ENCODE assay signal across 18 cellular contexts in the genomic region with DNA sequence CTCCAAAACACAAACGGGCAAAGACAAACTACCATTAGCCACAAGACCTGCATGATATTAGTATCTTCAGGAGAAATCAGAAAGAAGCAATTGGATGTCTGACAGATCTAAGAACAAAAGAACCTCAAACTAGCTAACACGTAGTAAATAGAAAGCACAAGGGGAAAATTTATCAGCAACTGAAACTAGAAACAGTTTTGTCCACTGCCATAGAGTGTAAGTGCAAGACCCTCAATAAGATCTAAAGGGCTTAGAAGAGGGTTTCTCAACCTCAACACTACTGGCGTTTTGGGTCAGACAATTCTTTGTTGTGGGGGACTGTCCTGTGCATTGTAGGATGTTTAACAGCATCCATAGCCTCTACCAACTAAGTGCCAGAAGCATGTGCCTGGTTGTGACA. TPM values are rescaled to one million over a fixed set of nuclear protein-coding genes. Genes with fewer than 3 reads are reported as not detected.
DNase-seq lines count a peak whose midpoint lies in the region; ATAC-seq and TF ChIP-seq lines count a peak whose summit lies in the region.
"Had no signal": no experiment of that assay in that cellular context is flagged by ENCODE, and none has a peak within 500 bp of the region (broad histone marks: within the 10 kb centered on the region; RNA-seq: fewer than 3 reads in every experiment).

No MANE protein-coding gene starts in this region.

- no peak overlapping the region for H3K4me3 Mint-ChIP-seq in CD4-positive, CD25-positive, alpha-beta regulatory T cell
- H3K4me3 Mint-ChIP-seq in CD4-positive, alpha-beta T cell, result no peak overlapping the region
- H3K4me3 Mint-ChIP-seq in endodermal cell, result no peak overlapping the region
- H3K4me3 Mint-ChIP-seq: CD14-positive monocyte, H9 had no signal

- BruUV-seq in OCI-LY7 (replicated peaks; lab: Mats Ljungman, UMichigan) (TSS peak; percentile 37), PC-3 (replicated peaks; lab: Mats Ljungman, UMichigan) (no TSS peak)

- H3K79me2 ChIP-seq in OCI-LY7 (ENCODE audit: insufficient read depth, low read depth, low read length) (no peaks in the 10 kb centered on the region), PC-3 (ENCODE audit: low read length) (no peaks in the 10 kb centered on the region)

- H3K27me3 ChIP-seq in CD4-positive, CD25-positive, alpha-beta regulatory T cell (ENCODE audit: control insufficient read depth, insufficient read depth, low read length), result no peaks in the 10 kb centered on the region
- H3K27me3 ChIP-seq in CD4-positive, alpha-beta T cell (ENCODE audit: control insufficient read depth, insufficient read depth, low read length), result no peaks in the 10 kb centered on the region
- H3K27me3 ChIP-seq in endodermal cell (ENCODE audit: control insufficient read depth, insufficient read depth, low read length, poor library complexity, severe bottlenecking), result no peaks in the 10 kb centered on the region
- no peaks in the 10 kb centered on the region for H3K27me3 ChIP-seq in PC-3 (ENCODE audit: low read length)
- H3K27me3 ChIP-seq: Peyer's patch, SJSA1 had no signal

- H2AFZ ChIP-seq in OCI-LY7 (ENCODE audit: low read length), result no peak overlapping the region
- no peak overlapping the region for H2AFZ ChIP-seq in PC-3 (ENCODE audit: low read length)

- no peak overlapping the region for H3K27ac ChIP-seq in CD4-positive, CD25-positive, alpha-beta regulatory T cell (ENCODE audit: insufficient read depth, low read length, poor library complexity, severe bottlenecking)
- no peak overlapping the region for H3K27ac ChIP-seq in CD4-positive, alpha-beta T cell (ENCODE audit: low read depth, low read length)
- H3K27ac ChIP-seq in OCI-LY7 (ENCODE audit: low read depth, low read length, poor library complexity, severe bottlenecking) (no peak overlapping the region), endodermal cell (ENCODE audit: low read depth, low read length) (no peak overlapping the region), PC-3 (ENCODE audit: low read length) (no peak overlapping the region)
- H3K27ac ChIP-seq: HL-60, Peyer's patch, SJSA1 had no signal

- H3K9me2 ChIP-seq in OCI-LY7 (ENCODE audit: insufficient read depth, low read length) (no peaks in the 10 kb centered on the region), PC-3 (replicated peaks; ENCODE audit: low read length) (no peaks in the 10 kb centered on the region)

- CTCF ChIA-PET in CD4-positive, alpha-beta T cell (lab: Charles Lee), result no interaction called here
- CTCF ChIA-PET in OCI-LY7 (lab: Charles Lee; ENCODE audit: unreplicated experiment) (no interaction called here), PC-3 (lab: Charles Lee) (no interaction called here)

- WGBS in endodermal cell (ENCODE audit: insufficient coverage in 1 of 2, insufficient read length in 1 of 2), 2 experiments, result 93 to 98% methylated on average over 3 of the region's 3 CpGs

- peaks cover 8% of the 10 kb centered on the region for H3K4me1 ChIP-seq in CD4-positive, CD25-positive, alpha-beta regulatory T cell (ENCODE audit: control insufficient read depth, insufficient read depth, low read length, poor library complexity, severe bottlenecking)
- no peaks in the 10 kb centered on the region for H3K4me1 ChIP-seq in OCI-LY7 (ENCODE audit: insufficient read depth, low read length, poor library complexity, severe bottlenecking)
- H3K4me1 ChIP-seq in endodermal cell (ENCODE audit: control insufficient read depth, insufficient read depth, low read length), result no peaks in the 10 kb centered on the region
- no peaks in the 10 kb centered on the region; the same call in 1 of the 2 replicates for H3K4me1 ChIP-seq in PC-3 (ENCODE audit: insufficient read depth, low read length)
- H3K4me1 ChIP-seq: Peyer's patch, SJSA1 had no signal

- H3K4me3 ChIP-seq in CD4-positive, CD25-positive, alpha-beta regulatory T cell (ENCODE audit: low read depth, low read length), result no peak overlapping the region
- H3K4me3 ChIP-seq in OCI-LY7 (ENCODE audit: low read depth, low read length, poor library complexity, severe bottlenecking), result no peak overlapping the region
- H3K4me3 ChIP-seq in endodermal cell (ENCODE audit: low read length), result no peak overlapping the region
- H3K4me3 ChIP-seq in PC-3 (ENCODE audit: low read length), result no peak overlapping the region
- H3K4me3 ChIP-seq: Peyer's patch, SJSA1 had no signal

- H3K27me3 Mint-ChIP-seq in CD4-positive, CD25-positive, alpha-beta regulatory T cell, result no peaks in the 10 kb centered on the region
- H3K27me3 Mint-ChIP-seq in CD4-positive, alpha-beta T cell, result no peaks in the 10 kb centered on the region
- H3K27me3 Mint-ChIP-seq in endodermal cell (ENCODE audit: insufficient read depth), result no peaks in the 10 kb centered on the region

- peaks cover 0 to 2% of the 10 kb centered on the region in 2 experiments for H3K9me3 ChIP-seq in CD4-positive, CD25-positive, alpha-beta regulatory T cell (ENCODE audit: control insufficient read depth in 2 of 2, low read length in 2 of 2)
- peaks cover 3% of the 10 kb centered on the region for H3K9me3 ChIP-seq in CD4-positive, alpha-beta T cell (ENCODE audit: control insufficient read depth, low read length)
- 0 out of 2 replicates have a peak, but pooled peaks cover 6% of the 10 kb centered on the region for H3K9me3 ChIP-seq in OCI-LY7 (ENCODE audit: low read length)
- H3K9me3 ChIP-seq in endodermal cell (ENCODE audit: control insufficient read depth, low read length), result peaks cover 10% of the 10 kb centered on the region
- H3K9me3 ChIP-seq in PC-3 (ENCODE audit: low read length), result no peaks in the 10 kb centered on the region
- H3K9me3 ChIP-seq: Peyer's patch, SJSA1 had no signal

- H3K9ac ChIP-seq in endodermal cell (ENCODE audit: extremely low read depth, low read length, poor library complexity, severe bottlenecking) (no peak overlapping the region), PC-3 (ENCODE audit: low read length) (no peak overlapping the region)

- peaks cover 24% of the 10 kb centered on the region for H3K36me3 Mint-ChIP-seq in CD4-positive, CD25-positive, alpha-beta regulatory T cell
- peaks cover 78% of the 10 kb centered on the region for H3K36me3 Mint-ChIP-seq in CD4-positive, alpha-beta T cell (ENCODE audit: low read depth)
- H3K36me3 Mint-ChIP-seq in endodermal cell (ENCODE audit: low read depth), result peaks cover 16% of the 10 kb centered on the region

- POLR2A ChIA-PET in CD4-positive, alpha-beta T cell (lab: Charles Lee), result no interaction called here
- POLR2A ChIA-PET in OCI-LY7 (lab: Charles Lee), result no interaction called here
- POLR2A ChIA-PET in PC-3 (lab: Charles Lee; ENCODE audit: unreplicated experiment), result no interaction called here

- H3K27ac Mint-ChIP-seq in CD4-positive, CD25-positive, alpha-beta regulatory T cell, result peak overlapping the region in 2 of 3 donors; percentile 53 to 82
- H3K27ac Mint-ChIP-seq in CD4-positive, alpha-beta T cell, result peak overlapping the region; percentile 57
- peak overlapping the region; percentile 33 for H3K27ac Mint-ChIP-seq in endodermal cell
- H3K27ac Mint-ChIP-seq: H9 had no signal

- peaks cover 0 to 7% (median 0%) of the 10 kb centered on the region in 7 donors for H3K9me3 Mint-ChIP-seq in CD4-positive, CD25-positive, alpha-beta regulatory T cell
- no peaks in the 10 kb centered on the region for H3K9me3 Mint-ChIP-seq in CD4-positive, alpha-beta T cell
- H3K9me3 Mint-ChIP-seq in endodermal cell, result peaks cover 8% of the 10 kb centered on the region

- no peaks in the 10 kb centered on the region for H4K20me1 ChIP-seq in OCI-LY7 (ENCODE audit: insufficient read depth, low read length)
- H4K20me1 ChIP-seq in PC-3 (ENCODE audit: low read length), result no peaks in the 10 kb centered on the region

- intact Hi-C loops in CD4-positive, alpha-beta T cell (cut with DNase I, micrococcal nuclease), result no loop called here
- intact Hi-C loops in OCI-LY7 (cut with micrococcal nuclease; ENCODE audit: unreplicated experiment), result no loop called here
- intact Hi-C loops in PC-3 (cut with micrococcal nuclease), result no loop called here

- H3K4me1 Mint-ChIP-seq in CD4-positive, CD25-positive, alpha-beta regulatory T cell, result peaks cover 21 to 27% (median 23%) of the 10 kb centered on the region in 4 donors
- peaks cover 19% of the 10 kb centered on the region for H3K4me1 Mint-ChIP-seq in CD4-positive, alpha-beta T cell (ENCODE audit: low read depth)
- no peaks in the 10 kb centered on the region for H3K4me1 Mint-ChIP-seq in endodermal cell
- H3K4me1 Mint-ChIP-seq: CD14-positive monocyte, H9 had no signal

- TF ChIP-seq CTCF in CD4-positive, alpha-beta T cell (IDR thresholded peaks at IDR 0.05), result no peak
- TF ChIP-seq CTCF in OCI-LY7 (conservative IDR thresholded peaks at IDR 0.05; ENCODE audit: low read length) (no peak), endodermal cell (conservative IDR thresholded peaks at IDR 0.05) (no peak), PC-3 (conservative IDR thresholded peaks at IDR 0.05; ENCODE audit: low read depth, low read length) (no peak)

- no peak for DNase-seq in CD4-positive, CD25-positive, alpha-beta regulatory T cell
- DNase-seq in CD4-positive, alpha-beta T cell, result no peak
- DNase-seq in OCI-LY7 (ENCODE audit: low spot score), result no peak
- no peak for DNase-seq in endodermal cell
- DNase-seq in OCI-M1 (lab: John Stamatoyannopoulos, UW), result no peak
- no peak for DNase-seq in NCI-H2029 (lab: John Stamatoyannopoulos, UW)
- no peak for DNase-seq in PC-3
- DNase-seq: ACHN, H9, NCI-H1417 treated with DMSO at 0.1 percent for 48 hours, NCI-H187 treated with DMSO at 0.1 percent for 48 hours, NCI-H345, NCI-H524 treated with DMSO at 0.1 percent for 48 hours, Peyer's patch had no signal

- no peak for ATAC-seq in CD4-positive, CD25-positive, alpha-beta regulatory T cell (ENCODE audit: low read depth in 2 of 2)
- ATAC-seq in CD4-positive, alpha-beta T cell (ENCODE audit: poor library complexity), result no peak
- ATAC-seq in GM18861 (IDR thresholded peaks at IDR 0.05; ENCODE audit: unreplicated experiment), result no peak
- no peak for ATAC-seq in PC-3

- H3K36me3 ChIP-seq in CD4-positive, CD25-positive, alpha-beta regulatory T cell (ENCODE audit: control insufficient read depth, insufficient read depth, low read length), result peaks cover 19% of the 10 kb centered on the region
- H3K36me3 ChIP-seq in OCI-LY7 (ENCODE audit: insufficient read depth, low read length), result peaks cover 42% of the 10 kb centered on the region
- H3K36me3 ChIP-seq in endodermal cell (ENCODE audit: control insufficient read depth, insufficient read depth, low read length), result peaks cover 24% of the 10 kb centered on the region
- H3K36me3 ChIP-seq in PC-3 (ENCODE audit: low read depth, low read length), result peaks cover 15% of the 10 kb centered on the region; the same call in 1 of the 2 replicates

- H3F3A ChIP-seq in PC-3 (ENCODE audit: low read length, unreplicated experiment), result no peaks in the 10 kb centered on the region

- H3K4me2 ChIP-seq in OCI-LY7 (ENCODE audit: low read length), result no peak overlapping the region
- no peak overlapping the region for H3K4me2 ChIP-seq in PC-3 (ENCODE audit: low read length)

RNA-seq across cellular contexts. Expression of gene KLHL20, which starts 54.0 kb away (rescaled TPM):
- total RNA-seq in CD4-positive, CD25-positive, alpha-beta regulatory T cell, result 27.9 TPM
- polyA plus RNA-seq in CD4-positive, CD25-positive, alpha-beta regulatory T cell, result 10 to 100 TPM; 19.0 to 30.6 (median 22.1) TPM
- 10 to 100 TPM; 29.4 to 30.4 TPM for total RNA-seq in CD4-positive, alpha-beta T cell
- total RNA-seq in OCI-LY7 (2014; rRNA removed; shearing (Covaris generic)), result 17.5 and 28.2 TPM in 2 replicates
- total RNA-seq in OCI-LY7 (2022) (22.6 and 25.7 TPM in 2 replicates), endodermal cell (10 to 100 TPM; 15.6 to 17.3 TPM), PC-3 (2014; rRNA removed) (46.2 and 46.4 TPM in 2 replicates)
- 16.9 TPM for polyA plus RNA-seq in endodermal cell (2013, experiment 1 of 2)
- 14.7 TPM for polyA plus RNA-seq in endodermal cell (2013, experiment 2 of 2)

RNA-seq across cellular contexts. Expression of gene DARS2, which starts 55.6 kb away (rescaled TPM):
- total RNA-seq in CD4-positive, CD25-positive, alpha-beta regulatory T cell, result 4.8 TPM
- 10 to 100 TPM in 1 of 4 donors, 1 to 10 TPM in 3; 8.9 to 12.5 (median 9.3) TPM for polyA plus RNA-seq in CD4-positive, CD25-positive, alpha-beta regulatory T cell
- 1 to 10 TPM; 1.7 TPM for total RNA-seq in CD4-positive, alpha-beta T cell
- 42.4 and 45.6 TPM in 2 replicates for total RNA-seq in OCI-LY7 (2014; rRNA removed; shearing (Covaris generic))
- total RNA-seq in OCI-LY7 (2022) (70.8 and 74.8 TPM in 2 replicates), endodermal cell (10 to 100 TPM; 37.9 to 43.0 TPM), PC-3 (2014; rRNA removed) (71.8 and 77.3 TPM in 2 replicates)
- 25.6 TPM for polyA plus RNA-seq in endodermal cell (2013, experiment 1 of 2)
- polyA plus RNA-seq in endodermal cell (2013, experiment 2 of 2), result 26.6 TPM

RNA-seq across cellular contexts. Expression of gene CENPL, which starts 55.9 kb away (rescaled TPM):
- total RNA-seq in CD4-positive, CD25-positive, alpha-beta regulatory T cell, result 10.2 TPM
- polyA plus RNA-seq in CD4-positive, CD25-positive, alpha-beta regulatory T cell, result 10 to 100 TPM in 1 of 4 donors, 1 to 10 TPM in 3; 6.7 to 10.0 (median 8.0) TPM
- total RNA-seq in CD4-positive, alpha-beta T cell, result 1 to 10 TPM; 3.8 to 4.7 TPM
- total RNA-seq in OCI-LY7 (2014; rRNA removed; shearing (Covaris generic)), result 25.4 and 47.0 TPM in 2 replicates
- total RNA-seq in OCI-LY7 (2022) (36.1 and 39.3 TPM in 2 replicates), endodermal cell (10 to 100 TPM; 15.8 to 18.9 TPM), PC-3 (2014; rRNA removed) (92.8 and 108 TPM in 2 replicates)
- 15.5 TPM for polyA plus RNA-seq in endodermal cell (2013, experiment 1 of 2)
- polyA plus RNA-seq in endodermal cell (2013, experiment 2 of 2), result 14.1 TPM
